In genomic region chr19:10237702-10238101, GRCh38 we compare ENCODE assay signal across 13 cellular contexts. TPM values are rescaled to one million over a fixed set of nuclear protein-coding genes. Genes with fewer than 3 reads are reported as not detected.
DNase-seq lines count a peak whose midpoint lies in the region; ATAC-seq and TF ChIP-seq lines count a peak whose summit lies in the region.
"Had no signal": no experiment of that assay in that cellular context is flagged by ENCODE, and none has a peak within 500 bp of the region (broad histone marks: within the 10 kb centered on the region; RNA-seq: fewer than 3 reads in every experiment).

No MANE protein-coding gene starts in this region.

- H3K9ac ChIP-seq in IMR-90 (ENCODE audit: low read depth, low read length), result peak overlapping the region; percentile 21; the same call in 1 of the 2 replicates
- H3K9ac ChIP-seq in duodenal mucosa (ENCODE audit: low read depth in 1 of 2, low read length in 2 of 2), result no peak overlapping the region
- H3K9ac ChIP-seq in endodermal cell (ENCODE audit: extremely low read depth, low read length, poor library complexity, severe bottlenecking), result no peak overlapping the region
- H3K9ac ChIP-seq: parathyroid adenoma had no signal

- peak overlapping the region; percentile 86; the same call in 1 of the 3 replicates for H2BK15ac ChIP-seq in IMR-90 (ENCODE audit: low read depth, low read length)

- peak overlapping the region in 4 of 7 donors; percentile 42 to 82 (median 70) for H3K27ac Mint-ChIP-seq in CD4-positive, alpha-beta memory T cell
- H3K27ac Mint-ChIP-seq in endodermal cell, result no peak overlapping the region
- H3K27ac Mint-ChIP-seq: activated naive CD8-positive, alpha-beta T cell had no signal

- peaks cover 14 to 27% (median 17%) of the 10 kb centered on the region in 4 donors for H3K4me1 Mint-ChIP-seq in CD4-positive, alpha-beta memory T cell
- H3K4me1 Mint-ChIP-seq in endodermal cell, result peaks cover 2% of the 10 kb centered on the region

- H2AFZ ChIP-seq in IMR-90 (replicated peaks; ENCODE audit: low read length, poor library complexity), result peak overlapping the region; percentile 91
- H2AFZ ChIP-seq: parathyroid adenoma had no signal

- peak overlapping the region; percentile 90 for H2BK5ac ChIP-seq in IMR-90 (ENCODE audit: low read depth, low read length, poor library complexity, severe bottlenecking)

- H3K27me3 ChIP-seq in CD4-positive, alpha-beta memory T cell (ENCODE audit: insufficient read depth, low read length), result no peaks in the 10 kb centered on the region
- H3K27me3 ChIP-seq in IMR-90 (ENCODE audit: control insufficient read depth, insufficient read depth, low read length) (no peaks in the 10 kb centered on the region), duodenal mucosa (ENCODE audit: control insufficient read depth in 1 of 2, insufficient read depth in 2 of 2, low read length in 2 of 2) (no peaks in the 10 kb centered on the region), body of pancreas (no peaks in the 10 kb centered on the region), endodermal cell (ENCODE audit: control insufficient read depth, insufficient read depth, low read length, poor library complexity, severe bottlenecking) (no peaks in the 10 kb centered on the region)

- no peak for TF ChIP-seq RAD21 in IMR-90 (IDR thresholded peaks at IDR 0.05; ENCODE audit: low read length)

- peak overlapping the region; percentile 77 for H3K14ac ChIP-seq in IMR-90 (replicated peaks; ENCODE audit: low read depth, low read length)

- no peak overlapping the region for H3K56ac ChIP-seq in IMR-90 (ENCODE audit: extremely low read depth, insufficient read depth, low read length)

- peak overlapping the region; percentile 85 for H4K91ac ChIP-seq in IMR-90 (ENCODE audit: insufficient read depth, low read depth, low read length)

- peak overlapping the region; percentile 13 to 91; a peak in 3 of 4 replicates for H4K8ac ChIP-seq in IMR-90 (ENCODE audit: low read depth in 2 of 2, low read length in 2 of 2)

- H3K9me3 Mint-ChIP-seq in CD4-positive, alpha-beta memory T cell, result peaks cover 0 to 1% (median 0%) of the 10 kb centered on the region in 8 donors
- H3K9me3 Mint-ChIP-seq in endodermal cell, result no peaks in the 10 kb centered on the region

- intact Hi-C loops in CD4-positive, alpha-beta memory T cell (cut with micrococcal nuclease), result loop anchor here (10.0 kb wide), 1 partner anchor 597 kb away; the partner anchor contains the start of gene TMED1
- intact Hi-C loops in IMR-90 (cut with micrococcal nuclease), result loop anchor here (1.0 kb wide), 1 partner anchor 13 kb away; no protein-coding TSS in a partner anchor
- intact Hi-C loops in sciatic nerve (cut with DNase I), result no loop called here
- intact Hi-C loops in body of pancreas (cut with DNase I), result no loop called here

- POLR2A ChIA-PET in CD4-positive, alpha-beta memory T cell (lab: Charles Lee; ENCODE audit: partially characterized antibody), result interaction anchor here (2.0 kb wide), 1 partner anchor 17 kb away, joined by 12 read pairs; no protein-coding TSS in a partner anchor
- POLR2A ChIA-PET in IMR-90 (lab: Charles Lee; ENCODE audit: unreplicated experiment), result no interaction called here

- no peaks in the 10 kb centered on the region for H3K79me1 ChIP-seq in IMR-90 (ENCODE audit: low read depth in 1 of 2, low read length in 2 of 2)

- peak overlapping the region; percentile 88 for H4K5ac ChIP-seq in IMR-90 (ENCODE audit: low read depth, low read length)

- peaks cover 25% of the 10 kb centered on the region for H3K4me1 ChIP-seq in CD4-positive, alpha-beta memory T cell (ENCODE audit: insufficient read depth, low read length)
- peaks cover 12% of the 10 kb centered on the region for H3K4me1 ChIP-seq in IMR-90 (ENCODE audit: control insufficient read depth, insufficient read depth, low read length)
- H3K4me1 ChIP-seq in duodenal mucosa (ENCODE audit: control insufficient read depth in 1 of 2, insufficient read depth in 2 of 2, low read length in 2 of 2), result peaks cover 0 to 4% of the 10 kb centered on the region in 2 donors
- no peaks in the 10 kb centered on the region for H3K4me1 ChIP-seq in body of pancreas
- no peaks in the 10 kb centered on the region for H3K4me1 ChIP-seq in endodermal cell (ENCODE audit: control insufficient read depth, insufficient read depth, low read length)
- H3K4me1 ChIP-seq: HAP-1 had no signal

- no CpG with 5 or more reads among the region's 6 CpGs for whole genome bisulfite sequencing in IMR-90 (ENCODE audit: extremely low coverage in 2 of 2, insufficient read length in 1 of 2), 2 experiments
- 87 to 90% methylated on average over 6 of the region's 6 CpGs for WGBS in body of pancreas, 2 donors
- WGBS in endodermal cell (ENCODE audit: insufficient coverage in 1 of 2, insufficient read length in 1 of 2), 2 experiments, result 90% methylated on average over 6 of the region's 6 CpGs; no CpG with 5 or more reads in 1 of the 2 experiments

- CTCF ChIA-PET in CD4-positive, alpha-beta memory T cell (lab: Charles Lee; ENCODE audit: partially characterized antibody), result interaction anchor here (6.1 kb wide), 1 partner anchor 12 kb away, joined by 83 read pairs; the partner anchor contains the start of gene MRPL4
- CTCF ChIA-PET in IMR-90 (lab: Yijun Ruan, JAX), result interaction anchor here (0.6 to 0.9 kb wide), 2 partner anchors 12 to 293 kb away, joined by 4 to 7 read pairs; no protein-coding TSS in a partner anchor

- no peak for DNase-seq in CD4-positive, alpha-beta memory T cell
- DNase-seq in IMR-90 (no peak), sciatic nerve (ENCODE audit: low spot score) (no peak), body of pancreas (no peak), endodermal cell (no peak), NCI-H446 (lab: John Stamatoyannopoulos, UW) (no peak)
- DNase-seq: cortex of kidney, foreskin melanocyte had no signal

- H4K20me1 ChIP-seq in IMR-90 (ENCODE audit: insufficient read depth, low read length), result no peaks in the 10 kb centered on the region

- peak overlapping the region; percentile 93 for H3K4ac ChIP-seq in IMR-90 (ENCODE audit: low read depth, low read length)

- H3K23ac ChIP-seq in IMR-90 (ENCODE audit: low read depth, low read length), result peak overlapping the region; percentile 82; the same call in 1 of the 2 replicates

- H2BK20ac ChIP-seq in IMR-90 (ENCODE audit: low read depth, low read length), result peak overlapping the region; percentile 89; the same call in 1 of the 2 replicates

- H2BK120ac ChIP-seq in IMR-90 (ENCODE audit: low read depth, low read length), result peak overlapping the region; percentile 98

- H3K27me3 Mint-ChIP-seq in CD4-positive, alpha-beta memory T cell, result no peaks in the 10 kb centered on the region
- H3K27me3 Mint-ChIP-seq in endodermal cell (ENCODE audit: insufficient read depth), result no peaks in the 10 kb centered on the region
- H3K27me3 Mint-ChIP-seq: activated naive CD8-positive, alpha-beta T cell had no signal

- no peaks in the 10 kb centered on the region for H3K9me3 ChIP-seq in CD4-positive, alpha-beta memory T cell (ENCODE audit: control insufficient read depth in 1 of 2, low read length in 2 of 2)
- H3K9me3 ChIP-seq in IMR-90 (ENCODE audit: control insufficient read depth, insufficient read depth, low read length) (no peaks in the 10 kb centered on the region), duodenal mucosa (ENCODE audit: control insufficient read depth in 1 of 2, low read length in 2 of 2) (no peaks in the 10 kb centered on the region), body of pancreas (no peaks in the 10 kb centered on the region), endodermal cell (ENCODE audit: control insufficient read depth, low read length) (no peaks in the 10 kb centered on the region)
- H3K9me3 ChIP-seq: HAP-1 had no signal

- dilution Hi-C loops in IMR-90 (cut with HindIII; ENCODE audit: low sequenced_read_pairs, unreplicated experiment), result no loop called here

- H3K4me2 ChIP-seq in IMR-90 (ENCODE audit: low read depth, low read length), result peak overlapping the region; percentile 26

- TF ChIP-seq POLR2A in IMR-90 (IDR thresholded peaks at IDR 0.05; ENCODE audit: low read depth, low read length), result no peak
- TF ChIP-seq POLR2A in body of pancreas (IDR thresholded peaks at IDR 0.05), result no peak

- H2AK5ac ChIP-seq in IMR-90 (ENCODE audit: low read depth, low read length), result peak overlapping the region; percentile 92

- no peaks in the 10 kb centered on the region for H3K36me3 Mint-ChIP-seq in CD4-positive, alpha-beta memory T cell
- H3K36me3 Mint-ChIP-seq in endodermal cell (ENCODE audit: low read depth), result no peaks in the 10 kb centered on the region
- H3K36me3 Mint-ChIP-seq: activated naive CD8-positive, alpha-beta T cell had no signal

- H3K9me1 ChIP-seq in IMR-90 (ENCODE audit: insufficient read depth, low read length), result peaks cover 5% of the 10 kb centered on the region

- no peak overlapping the region for H3K4me3 Mint-ChIP-seq in CD4-positive, alpha-beta memory T cell
- H3K4me3 Mint-ChIP-seq in endodermal cell, result no peak overlapping the region
- H3K4me3 Mint-ChIP-seq: activated naive CD8-positive, alpha-beta T cell had no signal

- peak overlapping the region; percentile 89 for H3K18ac ChIP-seq in IMR-90 (ENCODE audit: low read depth, low read length)

- no peak overlapping the region for H3K27ac ChIP-seq in CD4-positive, alpha-beta memory T cell (ENCODE audit: low read depth, low read length)
- H3K27ac ChIP-seq in IMR-90 (ENCODE audit: insufficient read depth, low read length), result peak overlapping the region; percentile 66; the same call in 1 of the 2 replicates
- H3K27ac ChIP-seq in duodenal mucosa (ENCODE audit: low read depth, low read length), result peak overlapping the region; percentile 11
- peak overlapping the region in 1 of 4 donors; percentile 52 for H3K27ac ChIP-seq in body of pancreas
- no peak overlapping the region for H3K27ac ChIP-seq in endodermal cell (ENCODE audit: low read depth, low read length)
- H3K27ac ChIP-seq: parathyroid adenoma had no signal

- ATAC-seq in IMR-90 (ENCODE audit: low read depth) (peak; percentile 40), sciatic nerve (peak; percentile 2), body of pancreas (no peak)

- H2AK9ac ChIP-seq in IMR-90 (replicated peaks; ENCODE audit: low read depth, low read length, poor library complexity), result peak overlapping the region; percentile 95

- in situ Hi-C loops in IMR-90 (cut with MboI; ENCODE audit: low sequenced_read_pairs), result no loop called here

- no peaks in the 10 kb centered on the region for H3K36me3 ChIP-seq in CD4-positive, alpha-beta memory T cell (ENCODE audit: insufficient read depth, low read length)
- H3K36me3 ChIP-seq in IMR-90 (ENCODE audit: control insufficient read depth, insufficient read depth, low read length), result no peaks in the 10 kb centered on the region
- no peaks in the 10 kb centered on the region for H3K36me3 ChIP-seq in duodenal mucosa (ENCODE audit: control insufficient read depth in 1 of 2, insufficient read depth in 2 of 2, low read length in 2 of 2)
- H3K36me3 ChIP-seq in body of pancreas (replicated peaks in 1 of 2; ENCODE audit: insufficient read depth in 1 of 2, low read depth in 2 of 2), result no peaks in the 10 kb centered on the region
- H3K36me3 ChIP-seq in endodermal cell (ENCODE audit: control insufficient read depth, insufficient read depth, low read length), result no peaks in the 10 kb centered on the region
- H3K36me3 ChIP-seq: HAP-1 had no signal

- no peak for TF ChIP-seq CTCF in IMR-90 (conservative IDR thresholded peaks at IDR 0.05; ENCODE audit: low read depth, low read length)
- TF ChIP-seq CTCF in body of pancreas (IDR thresholded peaks at IDR 0.05), result no peak
- no peak for TF ChIP-seq CTCF in endodermal cell (conservative IDR thresholded peaks at IDR 0.05)

- no TSS peak for BruUV-seq in IMR-90 (replicated peaks; lab: Mats Ljungman, UMichigan)

- H3K4me3 ChIP-seq in CD4-positive, alpha-beta memory T cell (ENCODE audit: low read length in 2 of 2), result no peak overlapping the region
- H3K4me3 ChIP-seq in IMR-90 (ENCODE audit: insufficient read depth, low read depth, low read length), result no peak overlapping the region
- no peak overlapping the region for H3K4me3 ChIP-seq in duodenal mucosa (ENCODE audit: low read depth in 1 of 2, low read length in 2 of 2)
- no peak overlapping the region for H3K4me3 ChIP-seq in body of pancreas
- no peak overlapping the region for H3K4me3 ChIP-seq in endodermal cell (ENCODE audit: low read length)
- H3K4me3 ChIP-seq: HAP-1, lung had no signal

RNA-seq across cellular contexts. Expression of gene S1PR2, which starts 6.6 kb away (rescaled TPM):
- total RNA-seq in CD4-positive, alpha-beta memory T cell, result 1 to 10 TPM; 9.0 to 9.4 TPM
- 1 to 10 TPM; 1.4 to 2.3 TPM for polyA plus RNA-seq in CD4-positive, alpha-beta memory T cell
- total RNA-seq in IMR-90 (2012; rRNA removed) (14.0 and 16.7 TPM in 2 replicates), sciatic nerve (15.9 TPM), body of pancreas (1 to 10 TPM; 2.6 to 3.6 TPM), endodermal cell (10 to 100 TPM; 11.0 to 16.4 TPM)
- polyA plus RNA-seq in IMR-90 (2012; rRNA removed), result 15.0 and 16.1 TPM in 2 replicates
- polyA plus RNA-seq in IMR-90 (2012; cell fraction: cytosol; rRNA removed), result 9.2 and 22.6 TPM in 2 replicates
- 14.1 and 14.9 TPM in 2 replicates for polyA plus RNA-seq in IMR-90 (2012; cell fraction: nucleus; rRNA removed; ENCODE audit: low replicate concordance)
- polyA plus RNA-seq in endodermal cell (2013, experiment 1 of 2), result 7.6 TPM
- 8.8 TPM for polyA plus RNA-seq in endodermal cell (2013, experiment 2 of 2)

RNA-seq across cellular contexts. Expression of gene MRPL4, which starts 14.3 kb away (rescaled TPM):
- 10 to 100 TPM; 42.7 to 44.6 TPM for total RNA-seq in CD4-positive, alpha-beta memory T cell
- 10 to 100 TPM; 28.9 to 37.1 TPM for polyA plus RNA-seq in CD4-positive, alpha-beta memory T cell
- total RNA-seq in IMR-90 (2012; rRNA removed) (32.8 and 36.4 TPM in 2 replicates), sciatic nerve (29.3 TPM), body of pancreas (10 to 100 TPM; 17.9 to 18.1 TPM), endodermal cell (10 to 100 TPM; 66.0 to 69.2 TPM)
- 108 and 123 TPM in 2 replicates for polyA plus RNA-seq in IMR-90 (2012; rRNA removed)
- polyA plus RNA-seq in IMR-90 (2012; cell fraction: cytosol; rRNA removed), result 136 and 153 TPM in 2 replicates
- polyA plus RNA-seq in IMR-90 (2012; cell fraction: nucleus; rRNA removed; ENCODE audit: low replicate concordance), result 66.4 and 160 TPM in 2 replicates
- polyA plus RNA-seq in endodermal cell (2013, experiment 1 of 2), result 53.3 TPM
- 51.8 TPM for polyA plus RNA-seq in endodermal cell (2013, experiment 2 of 2)

RNA-seq across cellular contexts. Expression of gene ICAM1, which starts 33.2 kb away (rescaled TPM):
- total RNA-seq in CD4-positive, alpha-beta memory T cell, result 1 to 10 TPM; 7.5 to 8.2 TPM
- polyA plus RNA-seq in CD4-positive, alpha-beta memory T cell, result 1 to 10 TPM; 2.5 to 8.1 TPM
- 6.9 and 10.6 TPM in 2 replicates for total RNA-seq in IMR-90 (2012; rRNA removed)
- polyA plus RNA-seq in IMR-90 (2012; rRNA removed), result 18.3 and 19.1 TPM in 2 replicates
- 11.0 and 21.7 TPM in 2 replicates for polyA plus RNA-seq in IMR-90 (2012; cell fraction: cytosol; rRNA removed)
- polyA plus RNA-seq in IMR-90 (2012; cell fraction: nucleus; rRNA removed; ENCODE audit: low replicate concordance), result 16.7 and 18.8 TPM in 2 replicates
- 30.7 TPM for total RNA-seq in sciatic nerve
- total RNA-seq in body of pancreas, result 10 to 100 TPM in 1 of 2 donors, 1 to 10 TPM in 1; 7.3 to 68.9 TPM
- total RNA-seq in endodermal cell, result 1 to 10 TPM; 1.7 to 5.2 TPM
- 1.3 TPM for polyA plus RNA-seq in endodermal cell (2013, experiment 1 of 2)
- polyA plus RNA-seq in endodermal cell (2013, experiment 2 of 2), result 2.1 TPM

RNA-seq across cellular contexts. Expression of gene DNMT1, which starts 42.9 kb away (rescaled TPM):
- total RNA-seq in CD4-positive, alpha-beta memory T cell, result 100 to 1,000 TPM; 208 to 250 TPM
- polyA plus RNA-seq in CD4-positive, alpha-beta memory T cell, result 100 to 1,000 TPM in 1 of 2 donors, 10 to 100 TPM in 1; 53.5 to 166 TPM
- total RNA-seq in IMR-90 (2012; rRNA removed) (26.2 and 40.3 TPM in 2 replicates), sciatic nerve (70.8 TPM), body of pancreas (10 to 100 TPM; 17.9 to 36.6 TPM), endodermal cell (100 to 1,000 TPM; 163 to 189 TPM)
- polyA plus RNA-seq in IMR-90 (2012; rRNA removed), result 83.6 and 88.1 TPM in 2 replicates
- polyA plus RNA-seq in IMR-90 (2012; cell fraction: cytosol; rRNA removed), result 36.6 and 47.1 TPM in 2 replicates
- polyA plus RNA-seq in IMR-90 (2012; cell fraction: nucleus; rRNA removed; ENCODE audit: low replicate concordance), result 214 and 325 TPM in 2 replicates
- polyA plus RNA-seq in endodermal cell (2013, experiment 1 of 2), result 136 TPM
- polyA plus RNA-seq in endodermal cell (2013, experiment 2 of 2), result 125 TPM

RNA-seq across cellular contexts. Expression of gene ICAM4, which starts 49.1 kb away (rescaled TPM):
- total RNA-seq in CD4-positive, alpha-beta memory T cell, result 1 to 10 TPM in 1 of 2 experiments, under 1 TPM in 1; 0.70 to 1.3 TPM
- 1 to 10 TPM in 1 of 2 donors, not detected in 1; 1.5 TPM for polyA plus RNA-seq in CD4-positive, alpha-beta memory T cell
- total RNA-seq in IMR-90 (2012; rRNA removed), result 2.3 and 2.5 TPM in 2 replicates
- 4.0 TPM in 2 replicates for polyA plus RNA-seq in IMR-90 (2012; rRNA removed)
- polyA plus RNA-seq in IMR-90 (2012; cell fraction: cytosol; rRNA removed), result 4.6 and 6.4 TPM in 2 replicates
- 1.1 and 1.2 TPM in 2 replicates for polyA plus RNA-seq in IMR-90 (2012; cell fraction: nucleus; rRNA removed; ENCODE audit: low replicate concordance)
- not detected for total RNA-seq in sciatic nerve
- total RNA-seq in body of pancreas, result under 1 TPM in 1 of 2 donors, not detected in 1; 0.26 TPM
- total RNA-seq in endodermal cell, result under 1 TPM in 1 of 2 donors, not detected in 1; 0.44 TPM
- polyA plus RNA-seq in endodermal cell (2013, experiment 1 of 2), result 0.28 TPM
- 0.21 TPM for polyA plus RNA-seq in endodermal cell (2013, experiment 2 of 2)

Comparison
In these comparisons a context has a peak if more than half of its experiments do, and no peak if none do; other contexts are left out.
1. H3K27ac ChIP-seq: peak in IMR-90 (single experiment) and duodenal mucosa (single experiment); none in CD4-positive, alpha-beta memory T cell (single experiment) and endodermal cell (single experiment).
2. intact Hi-C loops: an anchor here in CD4-positive, alpha-beta memory T cell (10.0 kb wide) and IMR-90 (1.0 kb wide); none called in sciatic nerve and body of pancreas.